In the genomic region with DNA sequence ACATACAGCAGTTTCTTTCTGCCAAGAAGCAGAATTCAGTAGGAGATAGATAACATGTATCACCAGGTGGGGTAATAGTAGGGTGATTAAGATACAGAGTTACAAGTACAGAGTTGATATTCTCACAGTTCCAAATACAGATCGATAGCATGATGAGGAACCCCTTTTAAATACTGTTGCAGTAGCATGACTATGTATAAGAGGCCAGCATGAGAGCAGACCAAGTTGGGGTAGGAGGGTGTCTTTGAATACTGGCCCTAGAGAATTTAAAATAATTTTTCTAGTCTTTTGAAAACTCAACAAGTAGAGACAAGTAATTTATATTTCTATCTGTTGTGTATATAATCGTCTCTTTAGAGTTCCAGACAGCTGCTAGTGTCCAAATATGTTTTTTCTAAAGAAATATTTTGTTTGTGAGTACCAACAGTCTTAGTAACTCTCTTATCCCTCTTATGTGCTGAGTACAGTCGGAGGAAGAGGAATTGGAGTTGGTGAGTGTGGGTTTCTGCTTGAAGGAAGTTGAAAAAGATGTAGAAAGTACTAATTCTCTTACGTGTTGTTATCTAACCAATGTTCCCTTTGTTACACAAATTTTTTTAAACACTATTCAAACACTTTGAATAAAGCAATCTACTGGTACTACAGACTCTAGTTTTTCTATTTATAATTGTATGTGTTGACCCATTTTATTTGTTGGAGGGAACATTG, we compare ENCODE assay signal across 9 cellular contexts. TPM values are rescaled to one million over a fixed set of nuclear protein-coding genes. Genes with fewer than 3 reads are reported as not detected.
DNase-seq lines count a peak whose midpoint lies in the region; TF ChIP-seq lines count a peak whose summit lies in the region.
"Had no signal": no experiment of that assay in that cellular context is flagged by ENCODE, and none has a peak within 500 bp of the region (broad histone marks: within the 10 kb centered on the region; RNA-seq: fewer than 3 reads in every experiment).

No MANE protein-coding gene starts in this region.

- TF ChIP-seq CTCF in GM10266 (IDR thresholded peaks at IDR 0.05; ENCODE audit: control insufficient read depth, insufficient read depth, low read depth, missing control alignments) = no peak

- no peaks in the 10 kb centered on the region for H3K27me3 ChIP-seq in BLaER1
- H3K27me3 ChIP-seq in mucosa of rectum (ENCODE audit: control insufficient read depth in 2 of 2, insufficient read depth in 2 of 2, low read length in 2 of 2) = no peaks in the 10 kb centered on the region

- H3K4me1 ChIP-seq in BLaER1 (peaks cover 66% of the 10 kb centered on the region), mucosa of rectum (ENCODE audit: control insufficient read depth in 2 of 2, insufficient read depth in 2 of 2, low read length in 2 of 2) (peaks cover 2 to 5% of the 10 kb centered on the region in 2 donors)

- DNase-seq in HT1080 (ENCODE audit: low read depth) = peak; percentile 4
- DNase-seq in caudate nucleus (lab: John Stamatoyannopoulos, UW) = no peak
- no peak for DNase-seq in foreskin melanocyte
- DNase-seq in NCI-H1092 (lab: John Stamatoyannopoulos, UW) = no peak
- no peak for DNase-seq in GM10266 (ENCODE audit: extremely low spot score)
- DNase-seq in NK-92 (lab: John Stamatoyannopoulos, UW; ENCODE audit: unreplicated experiment) = no peak
- DNase-seq: stimulated activated CD8-positive, alpha-beta memory T cell treated with anti-CD3 and anti-CD28 coated beads, Interleukin-4, amount 100 ng/mL, for 48 hours had no signal

- H3K9me3 ChIP-seq in BLaER1 (no peaks in the 10 kb centered on the region), mucosa of rectum (ENCODE audit: control insufficient read depth in 2 of 2, low read length in 2 of 2) (no peaks in the 10 kb centered on the region)

- no peaks in the 10 kb centered on the region for H4K20me1 ChIP-seq in BLaER1

- H3K27ac ChIP-seq in BLaER1 (peak overlapping the region; percentile 71), caudate nucleus (ENCODE audit: low read depth, low read length) (peak overlapping the region; percentile 68), mucosa of rectum (ENCODE audit: low read depth in 2 of 2, low read length in 2 of 2) (peak overlapping the region; percentile 27 to 70)

- H3K4me2 ChIP-seq in BLaER1 = peak overlapping the region; percentile 31

- H3K9ac ChIP-seq in BLaER1 (peak overlapping the region; percentile 36; the same call in 1 of the 2 replicates), mucosa of rectum (ENCODE audit: low read depth in 1 of 2, low read length in 2 of 2) (peak overlapping the region in 1 of 2 donors; percentile 22)

- H3K4me3 ChIP-seq in BLaER1 (no peak overlapping the region), mucosa of rectum (ENCODE audit: low read length in 2 of 2) (no peak overlapping the region)

- H3K36me3 ChIP-seq in BLaER1 (peaks cover 20% of the 10 kb centered on the region), mucosa of rectum (ENCODE audit: control insufficient read depth in 2 of 2, insufficient read depth in 2 of 2, low read length in 2 of 2) (no peaks in the 10 kb centered on the region)

RNA-seq across cellular contexts. Expression of a gene that starts 30.2 kb away (rescaled TPM):
- total RNA-seq in HT1080 (2014; rRNA removed; shearing (Covaris generic)) = 4.1 and 6.6 TPM in 2 replicates
- polyA plus RNA-seq in HT1080 (2015; cell fraction: cytosol; rRNA removed) = 4.2 and 4.4 TPM in 2 replicates
- 4.8 and 7.2 TPM in 2 replicates for polyA plus RNA-seq in HT1080 (2015; cell fraction: nucleus; rRNA removed)
